In genomic region chr19:40610396-40611064, GRCh38 we compare ENCODE assay signal across 8 cellular contexts. TPM values are rescaled to one million over a fixed set of nuclear protein-coding genes. Genes with fewer than 3 reads are reported as not detected.
DNase-seq lines count a peak whose midpoint lies in the region; ATAC-seq, FAIRE-seq and TF ChIP-seq lines count a peak whose summit lies in the region.

No MANE protein-coding gene starts in this region.

- no peak for ATAC-seq in activated CD8-positive, alpha-beta memory T cell treated with anti-CD3 and anti-CD28 coated beads, Interleukin-2, amount 10 ng/mL, durations not matched to agents 7 days and 5 days
- ATAC-seq in naive thymus-derived CD4-positive, alpha-beta T cell: peak; percentile 57
- no peak for ATAC-seq in HG03108 (IDR thresholded peaks at IDR 0.05; ENCODE audit: unreplicated experiment)
- ATAC-seq in HG02642 (IDR thresholded peaks at IDR 0.05; ENCODE audit: poor library complexity, unreplicated experiment): no peak

- peak overlapping the region; percentile 76 for H3K4me3 Mint-ChIP-seq in activated CD8-positive, alpha-beta memory T cell treated with anti-CD3 and anti-CD28 coated beads, Interleukin-2, amount 10 ng/mL, durations not matched to agents 7 days and 5 days
- H3K4me3 Mint-ChIP-seq in naive thymus-derived CD4-positive, alpha-beta T cell: peak overlapping the region; percentile 75 to 92 (median 86)

- dilution Hi-C loops in endothelial cell of umbilical vein (cut with MboI; ENCODE audit: extremely low pct_ligation_motif_present, low sequenced_read_pairs): no loop called here

- no peaks in the 10 kb centered on the region for H3K36me3 ChIP-seq in endothelial cell of umbilical vein (ENCODE audit: control insufficient read depth in 2 of 2, extremely low read depth in 1 of 2, insufficient read depth in 2 of 2, low read length in 2 of 2)
- no peaks in the 10 kb centered on the region for H3K36me3 ChIP-seq in naive thymus-derived CD4-positive, alpha-beta T cell (ENCODE audit: control insufficient read depth in 2 of 3, insufficient read depth in 3 of 3, low read length in 3 of 3)
- no peaks in the 10 kb centered on the region for H3K36me3 ChIP-seq in vagina

- H3K27ac ChIP-seq in endothelial cell of umbilical vein (ENCODE audit: insufficient read depth, low read depth, low read length): no peak overlapping the region
- peak overlapping the region; percentile 74 for H3K27ac ChIP-seq in naive thymus-derived CD4-positive, alpha-beta T cell (ENCODE audit: low read depth, low read length)
- peak overlapping the region; percentile 88 for H3K27ac ChIP-seq in vagina

- CTCF ChIA-PET in activated CD8-positive, alpha-beta memory T cell treated with anti-CD3 and anti-CD28 coated beads, Interleukin-2, amount 10 ng/mL, durations not matched to agents 7 days and 5 days (lab: Charles Lee): interaction anchor here (0.8 to 8.8 kb wide), 5 partner anchors 11 to 305 kb away, joined by 3 to 88 read pairs (median 4); no protein-coding TSS in a partner anchor
- CTCF ChIA-PET in endothelial cell of umbilical vein (lab: Charles Lee): interaction anchor here (0.7 to 2.2 kb wide), 2 partner anchors 8 to 24 kb away, joined by 4 to 10 read pairs; no protein-coding TSS in a partner anchor
- CTCF ChIA-PET in naive thymus-derived CD4-positive, alpha-beta T cell (lab: Charles Lee): interaction anchor here (0.6 to 1.2 kb wide), 5 partner anchors 10 to 305 kb away, joined by 3 to 6 read pairs (median 4); no protein-coding TSS in a partner anchor

- peak; percentile 28 for FAIRE-seq in endothelial cell of umbilical vein (lab: Jason Lieb, UNC)

- peak overlapping the region in 1 of 3 experiments; percentile 8 for H3K4me3 ChIP-seq in endothelial cell of umbilical vein (replicated peaks in 1 of 3; ENCODE audit: insufficient read depth in 1 of 3, low read depth in 1 of 3, low read length in 3 of 3)
- peak overlapping the region; percentile 63 for H3K4me3 ChIP-seq in naive thymus-derived CD4-positive, alpha-beta T cell (ENCODE audit: low read length)
- H3K4me3 ChIP-seq in vagina: peak overlapping the region; percentile 30 to 48

- H3K9ac ChIP-seq in endothelial cell of umbilical vein (replicated peaks; ENCODE audit: extremely low read depth, insufficient read depth, low read length): no peak overlapping the region

- H3K27me3 ChIP-seq in endothelial cell of umbilical vein (ENCODE audit: control insufficient read depth in 2 of 2, insufficient read depth in 2 of 2, low read length in 2 of 2) (no peaks in the 10 kb centered on the region), vagina (no peaks in the 10 kb centered on the region)
- no peaks in the 10 kb centered on the region for H3K27me3 ChIP-seq in naive thymus-derived CD4-positive, alpha-beta T cell (ENCODE audit: control insufficient read depth in 2 of 2, insufficient read depth in 2 of 2, low read length in 2 of 2)

- no peaks in the 10 kb centered on the region for H3K79me2 ChIP-seq in endothelial cell of umbilical vein (ENCODE audit: control insufficient read depth, insufficient read depth, low read length)

- no peaks in the 10 kb centered on the region for H3K9me1 ChIP-seq in endothelial cell of umbilical vein (replicated peaks; ENCODE audit: control insufficient read depth, extremely low read depth, insufficient read depth, low read length)

- H3K9me3 Mint-ChIP-seq in activated CD8-positive, alpha-beta memory T cell treated with anti-CD3 and anti-CD28 coated beads, Interleukin-2, amount 10 ng/mL, durations not matched to agents 7 days and 5 days (ENCODE audit: low read depth): no peaks in the 10 kb centered on the region
- H3K9me3 Mint-ChIP-seq in naive thymus-derived CD4-positive, alpha-beta T cell: peaks cover 0 to 4% (median 0%) of the 10 kb centered on the region in 11 donors

- no peak overlapping the region for H3K4me2 ChIP-seq in endothelial cell of umbilical vein (ENCODE audit: insufficient read depth, low read length)

- peak overlapping the region; percentile 69 for H2AFZ ChIP-seq in endothelial cell of umbilical vein (ENCODE audit: low read depth, low read length)

- no TSS peak for BruUV-seq in endothelial cell of umbilical vein (replicated peaks; lab: Mats Ljungman, UMichigan)

- TF ChIP-seq POLR2A in endothelial cell of umbilical vein (IDR thresholded peaks at IDR 0.05; ENCODE audit: low read depth, low read length) (no peak), vagina (IDR thresholded peaks at IDR 0.05) (no peak)

- H3K9me3 ChIP-seq in endothelial cell of umbilical vein (replicated peaks; ENCODE audit: control insufficient read depth, insufficient read depth, low read length): no peaks in the 10 kb centered on the region
- H3K9me3 ChIP-seq in naive thymus-derived CD4-positive, alpha-beta T cell (ENCODE audit: control insufficient read depth in 2 of 3, low read length in 3 of 3): no peaks in the 10 kb centered on the region
- H3K9me3 ChIP-seq in vagina: no peaks in the 10 kb centered on the region

- TF ChIP-seq CTCF in endothelial cell of umbilical vein (IDR thresholded peaks at IDR 0.05; ENCODE audit: extremely low read depth in 1 of 2, insufficient read depth in 1 of 2, low read depth in 1 of 2, low read length in 2 of 2) (no peak), vagina (IDR thresholded peaks at IDR 0.05) (no peak)

- peak overlapping the region; percentile 90 for H3K27ac Mint-ChIP-seq in activated CD8-positive, alpha-beta memory T cell treated with anti-CD3 and anti-CD28 coated beads, Interleukin-2, amount 10 ng/mL, durations not matched to agents 7 days and 5 days
- peak overlapping the region; percentile 89 to 100 (median 92) for H3K27ac Mint-ChIP-seq in naive thymus-derived CD4-positive, alpha-beta T cell

- peaks cover 49% of the 10 kb centered on the region for H3K4me1 Mint-ChIP-seq in activated CD8-positive, alpha-beta memory T cell treated with anti-CD3 and anti-CD28 coated beads, Interleukin-2, amount 10 ng/mL, durations not matched to agents 7 days and 5 days
- peaks cover 28 to 79% (median 62%) of the 10 kb centered on the region in 7 donors for H3K4me1 Mint-ChIP-seq in naive thymus-derived CD4-positive, alpha-beta T cell

- H3K36me3 Mint-ChIP-seq in activated CD8-positive, alpha-beta memory T cell treated with anti-CD3 and anti-CD28 coated beads, Interleukin-2, amount 10 ng/mL, durations not matched to agents 7 days and 5 days: peaks cover 4% of the 10 kb centered on the region
- no peaks in the 10 kb centered on the region for H3K36me3 Mint-ChIP-seq in naive thymus-derived CD4-positive, alpha-beta T cell

- intact Hi-C loops in endothelial cell of umbilical vein (cut with micrococcal nuclease) (no loop called here), vagina (cut with DNase I) (no loop called here)
- intact Hi-C loops in naive thymus-derived CD4-positive, alpha-beta T cell (cut with micrococcal nuclease): loop anchor here (1.0 to 5.0 kb wide), 8 partner anchors 143 to 1070 kb away; partner anchors contain the start of genes BLVRB (in 1 of the 2), C19orf47 (in 1 of the 2), EGLN2 (in 1 of the 2) and EID2 (in 1 of the 2)

- no peaks in the 10 kb centered on the region for H3K27me3 Mint-ChIP-seq in activated CD8-positive, alpha-beta memory T cell treated with anti-CD3 and anti-CD28 coated beads, Interleukin-2, amount 10 ng/mL, durations not matched to agents 7 days and 5 days
- H3K27me3 Mint-ChIP-seq in naive thymus-derived CD4-positive, alpha-beta T cell: peaks cover 0 to 8% (median 0%) of the 10 kb centered on the region in 5 donors

- H3K4me1 ChIP-seq in endothelial cell of umbilical vein (ENCODE audit: control insufficient read depth, extremely low read depth, insufficient read depth, low read length) (peaks cover 28% of the 10 kb centered on the region), vagina (peaks cover 82% of the 10 kb centered on the region)
- peaks cover 36 to 45% of the 10 kb centered on the region in 2 donors for H3K4me1 ChIP-seq in naive thymus-derived CD4-positive, alpha-beta T cell (ENCODE audit: control insufficient read depth in 2 of 2, insufficient read depth in 2 of 2, low read length in 2 of 2)

- POLR2A ChIA-PET in endothelial cell of umbilical vein (lab: Charles Lee): no interaction called here
- POLR2A ChIA-PET in naive thymus-derived CD4-positive, alpha-beta T cell (lab: Charles Lee): interaction anchor here (0.6 to 1.8 kb wide), 13 partner anchors 10 to 1174 kb away, joined by 3 to 19 read pairs (median 3); partner anchors contain the start of genes EGLN2, RPS16 and SERTAD1

- DNase-seq in activated CD8-positive, alpha-beta memory T cell treated with anti-CD3 and anti-CD28 coated beads, Interleukin-2, amount 10 ng/mL, durations not matched to agents 7 days and 5 days: peak; percentile 65
- DNase-seq in activated CD8-positive, alpha-beta memory T cell treated with anti-CD3 and anti-CD28 coated beads for 24 hours: no peak
- DNase-seq in activated CD4-positive, alpha-beta T cell treated with anti-CD3 and anti-CD28 coated beads, Interleukin-2, amount 50 U/mL, for 1 hour: peak; percentile 73
- DNase-seq in endothelial cell of umbilical vein (ENCODE audit: low read depth, low spot score) (no peak), vagina (ENCODE audit: extremely low spot score in 2 of 2) (no peak)
- DNase-seq in naive thymus-derived CD4-positive, alpha-beta T cell: peak in 7 of 9 donors; percentile 72 to 80 (median 78)

- H4K20me1 ChIP-seq in endothelial cell of umbilical vein (replicated peaks; ENCODE audit: control insufficient read depth, extremely low read depth, insufficient read depth, low read length): no peaks in the 10 kb centered on the region

RNA-seq across cellular contexts. Expression of gene LTBP4, which starts 9.4 kb away (rescaled TPM):
- 10 to 100 TPM; 42.8 to 75.9 TPM for total RNA-seq in activated CD8-positive, alpha-beta memory T cell treated with anti-CD3 and anti-CD28 coated beads, Interleukin-2, amount 10 ng/mL, durations not matched to agents 7 days and 5 days
- total RNA-seq in endothelial cell of umbilical vein (38.0 and 67.4 TPM in 2 replicates), vagina (983 TPM)
- polyA plus RNA-seq in endothelial cell of umbilical vein: 25.9 and 31.4 TPM in 2 replicates
- 17.5 and 20.4 TPM in 2 replicates for polyA plus RNA-seq in endothelial cell of umbilical vein (2011; cell fraction: cytosol; rRNA removed)
- 93.6 and 95.8 TPM in 2 replicates for polyA plus RNA-seq in endothelial cell of umbilical vein (2011; cell fraction: nucleus; rRNA removed)
- polyA plus RNA-seq in endothelial cell of umbilical vein (2012): 72.8 and 137 TPM in 2 replicates
- 18.8 and 20.0 TPM in 2 replicates for polyA minus RNA-seq in endothelial cell of umbilical vein
- 34.3 TPM for polyA minus RNA-seq in endothelial cell of umbilical vein (2011; cell fraction: cytosol; rRNA and poly(A)+ RNA removed)
- 17.3 and 24.0 TPM in 2 replicates for polyA minus RNA-seq in endothelial cell of umbilical vein (2011; cell fraction: nucleus; rRNA and poly(A)+ RNA removed)
- 100 to 1,000 TPM in 4 of 5 experiments, 10 to 100 TPM in 1; 62.4 to 116 (median 111) TPM for total RNA-seq in naive thymus-derived CD4-positive, alpha-beta T cell
- 10 to 100 TPM; 21.8 to 41.4 TPM for polyA plus RNA-seq in naive thymus-derived CD4-positive, alpha-beta T cell

RNA-seq across cellular contexts. Expression of gene SHKBP1, which starts 33.9 kb away (rescaled TPM):
- 100 to 1,000 TPM; 135 to 153 TPM for total RNA-seq in activated CD8-positive, alpha-beta memory T cell treated with anti-CD3 and anti-CD28 coated beads, Interleukin-2, amount 10 ng/mL, durations not matched to agents 7 days and 5 days
- total RNA-seq in endothelial cell of umbilical vein: 100 and 106 TPM in 2 replicates
- 113 and 171 TPM in 2 replicates for polyA plus RNA-seq in endothelial cell of umbilical vein
- polyA plus RNA-seq in endothelial cell of umbilical vein (2011; cell fraction: cytosol; rRNA removed): 67.5 and 75.3 TPM in 2 replicates
- 115 and 165 TPM in 2 replicates for polyA plus RNA-seq in endothelial cell of umbilical vein (2011; cell fraction: nucleus; rRNA removed)
- polyA plus RNA-seq in endothelial cell of umbilical vein (2012): 90.1 and 118 TPM in 2 replicates
- polyA minus RNA-seq in endothelial cell of umbilical vein: 56.6 and 78.9 TPM in 2 replicates
- polyA minus RNA-seq in endothelial cell of umbilical vein (2011; cell fraction: cytosol; rRNA and poly(A)+ RNA removed): 72.2 TPM
- 28.8 and 52.6 TPM in 2 replicates for polyA minus RNA-seq in endothelial cell of umbilical vein (2011; cell fraction: nucleus; rRNA and poly(A)+ RNA removed)
- 100 to 1,000 TPM in 4 of 5 experiments, 10 to 100 TPM in 1; 98.4 to 218 (median 139) TPM for total RNA-seq in naive thymus-derived CD4-positive, alpha-beta T cell
- polyA plus RNA-seq in naive thymus-derived CD4-positive, alpha-beta T cell: 100 to 1,000 TPM in 1 of 2 donors, 10 to 100 TPM in 1; 92.8 to 140 TPM
- total RNA-seq in vagina: 51.6 TPM

Comparison
In these comparisons a context has a peak if more than half of its experiments do, and no peak if none do; other contexts are left out.
1. DNase-seq: peak in activated CD8-positive, alpha-beta memory T cell treated with anti-CD3 and anti-CD28 coated beads, Interleukin-2, amount 10 ng/mL, durations not matched to agents 7 days and 5 days (single experiment), activated CD4-positive, alpha-beta T cell treated with anti-CD3 and anti-CD28 coated beads, Interleukin-2, amount 50 U/mL, for 1 hour (single experiment) and naive thymus-derived CD4-positive, alpha-beta T cell (7 of 9); none in activated CD8-positive, alpha-beta memory T cell treated with anti-CD3 and anti-CD28 coated beads for 24 hours (single experiment), endothelial cell of umbilical vein (single experiment) and vagina (0 of 2).
2. intact Hi-C loops: an anchor here in naive thymus-derived CD4-positive, alpha-beta T cell (1.0 to 5.0 kb wide); none called in endothelial cell of umbilical vein and vagina.